9 cellular contexts compared by ENCODE assay signal in the genomic region with DNA sequence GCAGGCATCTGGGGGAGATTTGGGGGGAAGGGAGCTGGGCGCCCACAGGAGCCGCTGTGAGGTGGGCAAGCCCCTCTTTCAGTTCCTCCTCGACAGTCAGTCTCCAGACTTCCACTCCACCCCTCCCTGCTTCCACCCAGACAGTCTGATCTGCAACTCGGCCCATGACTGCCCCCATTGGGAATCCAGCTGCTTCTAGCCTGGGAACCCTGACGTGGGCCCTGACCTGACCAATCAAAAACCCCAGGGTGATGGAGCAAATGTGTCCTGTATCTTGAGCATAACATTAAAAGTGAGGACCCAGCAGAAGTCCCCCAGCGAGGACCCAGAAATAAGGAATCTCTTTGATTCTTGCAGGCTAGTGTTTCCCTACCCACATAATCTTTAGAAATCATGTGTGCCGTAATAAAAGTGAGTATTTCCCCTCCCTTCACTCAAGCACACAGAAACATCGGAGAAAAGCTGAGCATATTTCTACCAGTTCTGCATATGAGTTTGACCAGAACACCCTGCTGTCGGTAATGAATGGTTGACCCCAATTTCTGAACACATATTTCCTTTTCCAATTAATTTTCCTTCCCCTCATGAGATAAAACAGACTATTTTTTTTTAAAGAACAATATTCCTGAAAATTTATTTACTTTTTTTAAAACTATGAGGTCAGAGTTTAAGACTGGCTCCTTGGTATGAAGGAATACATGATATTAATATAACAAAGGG. TPM values are rescaled to one million over a fixed set of nuclear protein-coding genes. Genes with fewer than 3 reads are reported as not detected.
DNase-seq lines count a peak whose midpoint lies in the region; ATAC-seq and TF ChIP-seq lines count a peak whose summit lies in the region.
"Had no signal": no experiment of that assay in that cellular context is flagged by ENCODE, and none has a peak within 500 bp of the region (broad histone marks: within the 10 kb centered on the region; RNA-seq: fewer than 3 reads in every experiment).

No MANE protein-coding gene starts in this region.

- CTCF ChIA-PET in activated CD8-positive, alpha-beta T cell treated with anti-CD3 and anti-CD28 coated beads for 36 hours (lab: Charles Lee), result interaction anchor here (0.7 to 1.7 kb wide), 3 partner anchors 33 to 187 kb away, joined by 3 to 4 read pairs (median 4); no protein-coding TSS in a partner anchor
- CTCF ChIA-PET in activated CD8-positive, alpha-beta T cell treated with anti-CD3 and anti-CD28 coated beads, Interleukin-2, amount 10 ng/mL, durations not matched to agents 7 days and 5 days (lab: Charles Lee), result interaction anchor here (1.0 to 1.2 kb wide), 2 partner anchors 100 to 287 kb away, joined by 3 read pairs; no protein-coding TSS in a partner anchor

- peak overlapping the region in 3 of 4 donors; percentile 8 to 42 (median 30) for H3K27ac ChIP-seq in body of pancreas
- H3K27ac ChIP-seq in hepatocyte, result no peak overlapping the region

- H3K9me3 ChIP-seq in body of pancreas, result no peaks in the 10 kb centered on the region
- no peaks in the 10 kb centered on the region for H3K9me3 ChIP-seq in hepatocyte (ENCODE audit: low read depth)

- H3K4me1 ChIP-seq in body of pancreas (peaks cover 35% of the 10 kb centered on the region), hepatocyte (ENCODE audit: insufficient read depth) (peaks cover 13% of the 10 kb centered on the region)

- no peak overlapping the region for H3K4me3 Mint-ChIP-seq in activated CD8-positive, alpha-beta T cell treated with anti-CD3 and anti-CD28 coated beads for 36 hours
- no peak overlapping the region for H3K4me3 Mint-ChIP-seq in activated CD8-positive, alpha-beta T cell treated with anti-CD3 and anti-CD28 coated beads, Interleukin-2, amount 10 ng/mL, durations not matched to agents 7 days and 5 days
- H3K4me3 Mint-ChIP-seq: CD4-positive, CD25-positive, alpha-beta regulatory T cell had no signal

- POLR2A ChIA-PET in activated CD8-positive, alpha-beta T cell treated with anti-CD3 and anti-CD28 coated beads for 36 hours (lab: Charles Lee), result interaction anchor here (0.8 kb wide), 1 partner anchor 12 kb away, joined by 5 read pairs; no protein-coding TSS in a partner anchor
- POLR2A ChIA-PET in activated CD8-positive, alpha-beta T cell treated with anti-CD3 and anti-CD28 coated beads, Interleukin-2, amount 10 ng/mL, durations not matched to agents 7 days and 5 days (lab: Charles Lee), result interaction anchor here (1.1 kb wide), 1 partner anchor 11 kb away, joined by 3 read pairs; no protein-coding TSS in a partner anchor

- DNase-seq in activated CD8-positive, alpha-beta T cell treated with anti-CD3 and anti-CD28 coated beads for 36 hours, result no peak
- DNase-seq in activated CD8-positive, alpha-beta T cell treated with anti-CD3 and anti-CD28 coated beads, Interleukin-2, amount 10 ng/mL, durations not matched to agents 7 days and 5 days, result no peak
- DNase-seq in body of pancreas, result peak in 2 of 4 donors; percentile 19 to 67
- peak; percentile 33 for DNase-seq in midbrain (lab: John Stamatoyannopoulos, UW)
- DNase-seq in hepatocyte (ENCODE audit: low spot score), result no peak
- no peak for DNase-seq in NCI-H345 (lab: John Stamatoyannopoulos, UW)
- DNase-seq in activated naive CD4-positive, alpha-beta T cell treated with anti-CD3 and anti-CD28 coated beads, Interleukin-2, amount 50 U/mL, for 16 hours, result no peak
- DNase-seq: CD4-positive, CD25-positive, alpha-beta regulatory T cell had no signal

- TF ChIP-seq CTCF in activated CD8-positive, alpha-beta T cell treated with anti-CD3 and anti-CD28 coated beads for 36 hours (IDR thresholded peaks at IDR 0.05), result no peak
- TF ChIP-seq CTCF in body of pancreas (IDR thresholded peaks at IDR 0.05) (no peak), hepatocyte (IDR thresholded peaks at IDR 0.05; ENCODE audit: poor library complexity) (no peak)

- ATAC-seq in activated CD8-positive, alpha-beta T cell treated with anti-CD3 and anti-CD28 coated beads for 36 hours, result no peak
- ATAC-seq in activated CD8-positive, alpha-beta T cell treated with anti-CD3 and anti-CD28 coated beads, Interleukin-2, amount 10 ng/mL, durations not matched to agents 7 days and 5 days, result no peak
- peak; percentile 60 for ATAC-seq in HG03571 (IDR thresholded peaks at IDR 0.05; ENCODE audit: unreplicated experiment)
- no peak for ATAC-seq in body of pancreas

- peaks cover 22% of the 10 kb centered on the region for H3K4me1 Mint-ChIP-seq in activated CD8-positive, alpha-beta T cell treated with anti-CD3 and anti-CD28 coated beads for 36 hours (ENCODE audit: low read depth)
- H3K4me1 Mint-ChIP-seq in activated CD8-positive, alpha-beta T cell treated with anti-CD3 and anti-CD28 coated beads, Interleukin-2, amount 10 ng/mL, durations not matched to agents 7 days and 5 days (ENCODE audit: low read depth), result peaks cover 27% of the 10 kb centered on the region

- no peak overlapping the region for H2AFZ ChIP-seq in hepatocyte

- H3K4me2 ChIP-seq in hepatocyte, result no peak overlapping the region

- 66 to 72% methylated on average over 9 of the region's 9 CpGs for WGBS in body of pancreas, 2 donors
- WGBS in hepatocyte (ENCODE audit: low lambda C conversion rate, missing lambda C conversion rate), result 85% methylated on average over 9 of the region's 9 CpGs

- no peak overlapping the region for H3K4me3 ChIP-seq in body of pancreas
- H3K4me3 ChIP-seq in hepatocyte, result no peak overlapping the region

- H3K27me3 Mint-ChIP-seq in activated CD8-positive, alpha-beta T cell treated with anti-CD3 and anti-CD28 coated beads for 36 hours, result no peaks in the 10 kb centered on the region
- no peaks in the 10 kb centered on the region for H3K27me3 Mint-ChIP-seq in activated CD8-positive, alpha-beta T cell treated with anti-CD3 and anti-CD28 coated beads, Interleukin-2, amount 10 ng/mL, durations not matched to agents 7 days and 5 days (ENCODE audit: low read depth)
- H3K27me3 Mint-ChIP-seq: CD4-positive, CD25-positive, alpha-beta regulatory T cell had no signal

- no peaks in the 10 kb centered on the region for H3K9me2 ChIP-seq in hepatocyte (replicated peaks; ENCODE audit: insufficient read depth)

- peaks cover 80% of the 10 kb centered on the region for H3K79me2 ChIP-seq in hepatocyte

- peaks cover 49% of the 10 kb centered on the region for H3K36me3 Mint-ChIP-seq in activated CD8-positive, alpha-beta T cell treated with anti-CD3 and anti-CD28 coated beads for 36 hours (ENCODE audit: low read depth)
- H3K36me3 Mint-ChIP-seq in activated CD8-positive, alpha-beta T cell treated with anti-CD3 and anti-CD28 coated beads, Interleukin-2, amount 10 ng/mL, durations not matched to agents 7 days and 5 days (ENCODE audit: low read depth), result peaks cover 51% of the 10 kb centered on the region

- H3K9me3 Mint-ChIP-seq in activated CD8-positive, alpha-beta T cell treated with anti-CD3 and anti-CD28 coated beads for 36 hours, result peaks cover 6% of the 10 kb centered on the region
- H3K9me3 Mint-ChIP-seq in activated CD8-positive, alpha-beta T cell treated with anti-CD3 and anti-CD28 coated beads, Interleukin-2, amount 10 ng/mL, durations not matched to agents 7 days and 5 days (ENCODE audit: insufficient read depth), result no peaks in the 10 kb centered on the region

- no peaks in the 10 kb centered on the region for H3K27me3 ChIP-seq in body of pancreas
- no peaks in the 10 kb centered on the region for H3K27me3 ChIP-seq in hepatocyte

- H3K36me3 ChIP-seq in body of pancreas (replicated peaks in 1 of 2; ENCODE audit: insufficient read depth in 1 of 2, low read depth in 2 of 2) (peaks cover 0 to 2% of the 10 kb centered on the region in 2 donors), hepatocyte (replicated peaks; ENCODE audit: insufficient read depth, low read depth) (no peaks in the 10 kb centered on the region)

- intact Hi-C loops in activated CD8-positive, alpha-beta T cell treated with anti-CD3 and anti-CD28 coated beads for 36 hours (cut with micrococcal nuclease), result no loop called here
- intact Hi-C loops in body of pancreas (cut with DNase I), result no loop called here

- TF ChIP-seq POLR2A in body of pancreas (IDR thresholded peaks at IDR 0.05), result no peak

- peak overlapping the region; percentile 12 for H3K27ac Mint-ChIP-seq in activated CD8-positive, alpha-beta T cell treated with anti-CD3 and anti-CD28 coated beads for 36 hours
- H3K27ac Mint-ChIP-seq in activated CD8-positive, alpha-beta T cell treated with anti-CD3 and anti-CD28 coated beads, Interleukin-2, amount 10 ng/mL, durations not matched to agents 7 days and 5 days, result no peak overlapping the region

- peaks cover 7% of the 10 kb centered on the region for H4K20me1 ChIP-seq in hepatocyte (ENCODE audit: insufficient read depth, poor library complexity, severe bottlenecking)

RNA-seq across cellular contexts. Expression of a gene that starts 6.4 kb away (rescaled TPM):
- 10 to 100 TPM; 33.0 to 34.5 TPM for total RNA-seq in activated CD8-positive, alpha-beta T cell treated with anti-CD3 and anti-CD28 coated beads for 36 hours
- total RNA-seq in activated CD8-positive, alpha-beta T cell treated with anti-CD3 and anti-CD28 coated beads, Interleukin-2, amount 10 ng/mL, durations not matched to agents 7 days and 5 days, result 10 to 100 TPM; 27.5 to 29.8 TPM
- total RNA-seq in body of pancreas (10 to 100 TPM in 1 of 2 donors, 1 to 10 TPM in 1; 5.6 to 16.9 TPM), hepatocyte (8.2 and 8.9 TPM in 2 replicates)
- polyA plus RNA-seq in hepatocyte, result 7.4 and 12.2 TPM in 2 replicates

RNA-seq across cellular contexts. Expression of a gene that starts 28.9 kb away (rescaled TPM):
- not detected for total RNA-seq in activated CD8-positive, alpha-beta T cell treated with anti-CD3 and anti-CD28 coated beads for 36 hours
- total RNA-seq in activated CD8-positive, alpha-beta T cell treated with anti-CD3 and anti-CD28 coated beads, Interleukin-2, amount 10 ng/mL, durations not matched to agents 7 days and 5 days, result not detected
- total RNA-seq in body of pancreas (not detected), hepatocyte (0.90 and 2.2 TPM in 2 replicates)
- polyA plus RNA-seq in hepatocyte, result 0.41 and 0.88 TPM in 2 replicates
- total RNA-seq: CD4-positive, CD25-positive, alpha-beta regulatory T cell had no signal
- polyA plus RNA-seq: CD4-positive, CD25-positive, alpha-beta regulatory T cell had no signal
